ENCODE assay signal across 21 cellular contexts in genomic region chr2:150036622-150037021, GRCh38.
A peak's percentile ranks its signal among the peaks of the same experiment; 100 is the strongest.
DNase-seq lines count a peak whose midpoint lies in the region; ATAC-seq, FAIRE-seq and TF ChIP-seq lines count a peak whose summit lies in the region.
"Had no signal": no experiment of that assay in that cellular context is flagged by ENCODE, and none has a peak within 500 bp of the region (broad histone marks: within the 10 kb centered on the region; RNA-seq: fewer than 3 reads in every experiment).

No MANE protein-coding gene starts in this region.

- TF ChIP-seq RAD21 in IMR-90 (IDR thresholded peaks at IDR 0.05; ENCODE audit: low read length): no peak

- H3K4me2 ChIP-seq in IMR-90 (ENCODE audit: low read depth, low read length): peak overlapping the region; percentile 62; the same call in 1 of the 2 replicates
- H3K4me2 ChIP-seq in keratinocyte (ENCODE audit: control insufficient read depth, extremely low read depth, insufficient read depth, low read depth, low read length): no peak overlapping the region

- DNase-seq in IMR-90 (no peak), astrocyte of the spinal cord (ENCODE audit: low read depth, low spot score) (peak; percentile 8), keratinocyte (ENCODE audit: low read depth, low spot score) (no peak), body of pancreas (no peak), dermis blood vessel endothelial cell (no peak), T-helper 9 cell (no peak), tibial artery (no peak)
- DNase-seq: 8988T; GF-D8; H7; NCI-H1105; NCI-H146; NCI-H2029; NCI-H226; NCI-H524; NCI-H774; NK-92 treated with Interleukin-12 subunit alpha and Interleukin-12 subunit beta, amount 100 ng/mL, for 24 hours; Peyer's patch; SJCRH30 had no signal

- 0 out of 2 replicates have a peak overlapping the region, but pooled peaks have one; percentile 5 for H3K14ac ChIP-seq in IMR-90 (replicated peaks; ENCODE audit: low read depth, low read length)

- dilution Hi-C loops in IMR-90 (cut with HindIII; ENCODE audit: low sequenced_read_pairs, unreplicated experiment) (no loop called here), keratinocyte (cut with MboI; ENCODE audit: extremely low pct_ligation_motif_present, low sequenced_read_pairs) (no loop called here)

- no peak for TF ChIP-seq POLR2A in IMR-90 (IDR thresholded peaks at IDR 0.05; ENCODE audit: low read depth, low read length)
- no peak for TF ChIP-seq POLR2A in body of pancreas (IDR thresholded peaks at IDR 0.05)

- H4K91ac ChIP-seq in IMR-90 (ENCODE audit: insufficient read depth, low read depth, low read length): no peak overlapping the region

- no peaks in the 10 kb centered on the region for H3K79me1 ChIP-seq in IMR-90 (ENCODE audit: low read depth in 1 of 2, low read length in 2 of 2)

- H2BK15ac ChIP-seq in IMR-90 (ENCODE audit: low read depth, low read length): no peak overlapping the region

- no TSS peak for BruUV-seq in IMR-90 (replicated peaks; lab: Mats Ljungman, UMichigan)

- no peak for TF ChIP-seq CTCF in IMR-90 (conservative IDR thresholded peaks at IDR 0.05; ENCODE audit: low read depth, low read length)
- TF ChIP-seq CTCF in astrocyte of the spinal cord (IDR thresholded peaks at IDR 0.05; ENCODE audit: low read depth, low read length): no peak
- TF ChIP-seq CTCF in keratinocyte (optimal IDR thresholded peaks at IDR 0.05 in 1 of 3, IDR thresholded peaks at IDR 0.05 in 1 of 3, conservative IDR thresholded peaks at IDR 0.05 in 1 of 3; ENCODE audit: extremely low read depth in 1 of 3, insufficient read depth in 2 of 3, low read length in 3 of 3): no peak
- no peak for TF ChIP-seq CTCF in body of pancreas (IDR thresholded peaks at IDR 0.05)
- no peak for TF ChIP-seq CTCF in tibial artery (IDR thresholded peaks at IDR 0.05)

- H3K9me1 ChIP-seq in IMR-90 (ENCODE audit: insufficient read depth, low read length) (no peaks in the 10 kb centered on the region), keratinocyte (ENCODE audit: control insufficient read depth, extremely low read depth, insufficient read depth, low read length) (no peaks in the 10 kb centered on the region)

- no peak overlapping the region for H2BK20ac ChIP-seq in IMR-90 (ENCODE audit: low read depth, low read length)

- CTCF ChIA-PET in IMR-90 (lab: Yijun Ruan, JAX): interaction anchor here (0.6 to 0.9 kb wide), 3 partner anchors 194 to 1202 kb away, joined by 3 read pairs; no protein-coding TSS in a partner anchor

- H3K23ac ChIP-seq in IMR-90 (ENCODE audit: low read depth, low read length): no peak overlapping the region

- H4K8ac ChIP-seq in IMR-90 (ENCODE audit: low read depth in 2 of 2, low read length in 2 of 2): peak overlapping the region in 1 of 2 experiments; percentile 6; a peak in 1 of 4 replicates

- H3K18ac ChIP-seq in IMR-90 (ENCODE audit: low read depth, low read length): no peak overlapping the region

- H2BK120ac ChIP-seq in IMR-90 (ENCODE audit: low read depth, low read length): no peak overlapping the region

- H3K27ac ChIP-seq in ACC112 (ENCODE audit: low read depth, low read length) (no peak overlapping the region), IMR-90 (ENCODE audit: insufficient read depth, low read length) (no peak overlapping the region), keratinocyte (ENCODE audit: control insufficient read depth, insufficient read depth, low read length) (no peak overlapping the region), body of pancreas (no peak overlapping the region), tibial artery (no peak overlapping the region)
- H3K27ac ChIP-seq: Peyer's patch, SJCRH30 had no signal

- in situ Hi-C loops in IMR-90 (cut with MboI; ENCODE audit: low sequenced_read_pairs): no loop called here
- in situ Hi-C loops in astrocyte of the spinal cord (cut with HindIII; ENCODE audit: low sequenced_read_pairs): no loop called here

- no peak overlapping the region for H2AK9ac ChIP-seq in IMR-90 (replicated peaks; ENCODE audit: low read depth, low read length, poor library complexity)

- H3K27me3 ChIP-seq in ACC112 (ENCODE audit: insufficient read depth, low read length) (no peaks in the 10 kb centered on the region), IMR-90 (ENCODE audit: control insufficient read depth, insufficient read depth, low read length) (no peaks in the 10 kb centered on the region), keratinocyte (ENCODE audit: control insufficient read depth, extremely low read depth, insufficient read depth, low read length) (no peaks in the 10 kb centered on the region), body of pancreas (no peaks in the 10 kb centered on the region), tibial artery (no peaks in the 10 kb centered on the region)
- H3K27me3 ChIP-seq: Peyer's patch, SJCRH30 had no signal

- H2AFZ ChIP-seq in ACC112 (ENCODE audit: low read length, unreplicated experiment) (peak overlapping the region; percentile 80), IMR-90 (replicated peaks; ENCODE audit: low read length, poor library complexity) (no peak overlapping the region), keratinocyte (ENCODE audit: control insufficient read depth, low read length) (no peak overlapping the region)

- no peaks in the 10 kb centered on the region for H4K20me1 ChIP-seq in IMR-90 (ENCODE audit: insufficient read depth, low read length)
- H4K20me1 ChIP-seq in keratinocyte (ENCODE audit: control insufficient read depth, extremely low read depth, insufficient read depth, low read length): no peaks in the 10 kb centered on the region

- no peaks in the 10 kb centered on the region for H3K79me2 ChIP-seq in ACC112 (ENCODE audit: control insufficient read depth, insufficient read depth, low read length, unreplicated experiment)
- no peaks in the 10 kb centered on the region for H3K79me2 ChIP-seq in keratinocyte (ENCODE audit: control insufficient read depth, insufficient read depth, low read length)

- ATAC-seq in IMR-90 (ENCODE audit: low read depth) (peak; percentile 29; the same call in 1 of the 2 replicates), body of pancreas (no peak)
- ATAC-seq: K562 had no signal

- H3K9me3 ChIP-seq in IMR-90 (ENCODE audit: control insufficient read depth, insufficient read depth, low read length) (no peaks in the 10 kb centered on the region), keratinocyte (ENCODE audit: control insufficient read depth, low read depth, low read length) (no peaks in the 10 kb centered on the region), body of pancreas (no peaks in the 10 kb centered on the region), tibial artery (no peaks in the 10 kb centered on the region)
- H3K9me3 ChIP-seq: Peyer's patch, SJCRH30 had no signal

- H3K4me1 ChIP-seq in ACC112 (ENCODE audit: control insufficient read depth, insufficient read depth, low read length, unreplicated experiment): no peaks in the 10 kb centered on the region
- no peaks in the 10 kb centered on the region for H3K4me1 ChIP-seq in IMR-90 (ENCODE audit: control insufficient read depth, insufficient read depth, low read length)
- H3K4me1 ChIP-seq in keratinocyte (ENCODE audit: control insufficient read depth, extremely low read depth, insufficient read depth, low read length): no peaks in the 10 kb centered on the region
- no peaks in the 10 kb centered on the region for H3K4me1 ChIP-seq in body of pancreas
- no peaks in the 10 kb centered on the region for H3K4me1 ChIP-seq in tibial artery
- H3K4me1 ChIP-seq: Peyer's patch, SJCRH30 had no signal

- peak overlapping the region; percentile 55 for H3K4me3 ChIP-seq in ACC112 (ENCODE audit: low read depth, low read length)
- H3K4me3 ChIP-seq in IMR-90 (ENCODE audit: insufficient read depth, low read depth, low read length): no peak overlapping the region
- no peak overlapping the region for H3K4me3 ChIP-seq in astrocyte of the spinal cord (ENCODE audit: low read depth, low read length)
- H3K4me3 ChIP-seq in keratinocyte (ENCODE audit: control insufficient read depth in 2 of 3, extremely low read depth in 1 of 3, insufficient read depth in 2 of 3, low read depth in 1 of 3, low read length in 3 of 3): no peak overlapping the region
- no peak overlapping the region for H3K4me3 ChIP-seq in body of pancreas
- H3K4me3 ChIP-seq in tibial artery: no peak overlapping the region
- H3K4me3 ChIP-seq: K562, Peyer's patch, SJCRH30 had no signal

- no peak overlapping the region for H3K56ac ChIP-seq in IMR-90 (ENCODE audit: extremely low read depth, insufficient read depth, low read length)

- peak; percentile 13 for FAIRE-seq in keratinocyte (lab: Jason Lieb, UNC)
- FAIRE-seq: K562 had no signal

- no peak overlapping the region for H2BK5ac ChIP-seq in IMR-90 (ENCODE audit: low read depth, low read length, poor library complexity, severe bottlenecking)

- no peak overlapping the region for H4K5ac ChIP-seq in IMR-90 (ENCODE audit: low read depth, low read length)

- H3K36me3 ChIP-seq in ACC112 (ENCODE audit: insufficient read depth, low read length) (no peaks in the 10 kb centered on the region), IMR-90 (ENCODE audit: control insufficient read depth, insufficient read depth, low read length) (no peaks in the 10 kb centered on the region), keratinocyte (ENCODE audit: control insufficient read depth in 2 of 2, extremely low read depth in 1 of 2, insufficient read depth in 2 of 2, low read length in 2 of 2) (no peaks in the 10 kb centered on the region), body of pancreas (replicated peaks in 1 of 2; ENCODE audit: insufficient read depth in 1 of 2, low read depth in 2 of 2) (no peaks in the 10 kb centered on the region), tibial artery (no peaks in the 10 kb centered on the region)
- H3K36me3 ChIP-seq: Peyer's patch, SJCRH30 had no signal

- intact Hi-C loops in IMR-90 (cut with micrococcal nuclease): no loop called here
- intact Hi-C loops in body of pancreas (cut with DNase I): no loop called here
- intact Hi-C loops in tibial artery (cut with DNase I; ENCODE audit: low total_unique reads): no loop called here

- H3K9ac ChIP-seq in IMR-90 (ENCODE audit: low read depth, low read length) (no peak overlapping the region), keratinocyte (ENCODE audit: control insufficient read depth, extremely low read depth, insufficient read depth, low read length) (no peak overlapping the region)

- POLR2A ChIA-PET in IMR-90 (lab: Charles Lee; ENCODE audit: unreplicated experiment): no interaction called here

- H2AK5ac ChIP-seq in IMR-90 (ENCODE audit: low read depth, low read length): no peak overlapping the region

- H3K4ac ChIP-seq in IMR-90 (ENCODE audit: low read depth, low read length): no peak overlapping the region

TF ChIP-seq in IMR-90, 13 proteins besides CTCF, POLR2A, EP300 and RAD21:
- no peak for TF ChIP-seq RFX5 (IDR thresholded peaks at IDR 0.05; ENCODE audit: low read depth, low read length)
